Comparison of ENCODE assay signal across 1 cellular context in the genomic region with DNA sequence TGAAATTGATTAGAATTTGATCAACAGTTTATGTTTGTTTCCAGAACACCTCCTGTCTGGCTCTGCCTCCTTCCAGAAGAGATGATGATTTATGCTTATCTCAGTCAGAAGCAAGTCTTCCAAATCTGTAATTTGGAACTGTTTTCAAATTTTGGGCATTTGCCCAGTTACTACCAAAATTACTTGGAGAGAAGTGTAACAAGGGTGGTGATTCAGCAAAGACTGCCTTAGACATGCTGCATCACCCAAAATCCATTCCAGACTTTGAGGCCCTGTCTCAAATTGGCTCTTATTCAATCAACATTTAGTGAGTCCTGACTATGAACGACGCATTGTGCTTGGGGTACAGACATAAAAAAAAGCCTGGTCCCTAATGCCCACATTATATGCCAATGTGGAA.
TF ChIP-seq lines count a peak whose summit lies in the region.

No MANE protein-coding gene starts in this region.

TF ChIP-seq in IMR-90, 13 proteins besides CTCF, POLR2A, EP300 and RAD21 (continued from another document):
- no peak for TF ChIP-seq USF2 (IDR thresholded peaks at IDR 0.05; ENCODE audit: low read depth, low read length)
